In genomic region chr7:99791021-99791420, GRCh38 we compare ENCODE assay signal across 26 cellular contexts. TPM values are rescaled to one million over a fixed set of nuclear protein-coding genes. Genes with fewer than 3 reads are reported as not detected.
DNase-seq lines count a peak whose midpoint lies in the region; TF ChIP-seq lines count a peak whose summit lies in the region.
"Had no signal": no experiment of that assay in that cellular context is flagged by ENCODE, and none has a peak within 500 bp of the region (broad histone marks: within the 10 kb centered on the region; RNA-seq: fewer than 3 reads in every experiment).

No MANE protein-coding gene starts in this region.

- no peaks in the 10 kb centered on the region for H3K4me1 Mint-ChIP-seq in CD14-positive monocyte

- intact Hi-C loops in CD14-positive monocyte (cut with micrococcal nuclease): no loop called here

- no peaks in the 10 kb centered on the region for H3K36me3 Mint-ChIP-seq in CD14-positive monocyte
- H3K36me3 Mint-ChIP-seq: CD4-positive, CD25-positive, alpha-beta regulatory T cell; mesothelial cell of epicardium; naive thymus-derived CD8-positive, alpha-beta T cell; stimulated activated effector memory CD8-positive, alpha-beta T cell treated with anti-CD3 and anti-CD28 coated beads, Interleukin-12 subunit alpha, Interleukin-12 subunit beta, amount 100 ng/mL, for 72 hours had no signal

- H2BK12ac ChIP-seq in mesenchymal stem cell (ENCODE audit: low read length in 2 of 2): no peak overlapping the region

- H3K27ac Mint-ChIP-seq in CD14-positive monocyte: no peak overlapping the region
- H3K27ac Mint-ChIP-seq: activated naive CD8-positive, alpha-beta T cell; activated T-helper 17 cell treated with anti-CD3 and anti-CD28 coated beads, Interleukin-2, amount 50 U/mL, for 72 hours; CD4-positive, CD25-positive, alpha-beta regulatory T cell; mesothelial cell of epicardium; stimulated activated effector memory CD8-positive, alpha-beta T cell treated with anti-CD3 and anti-CD28 coated beads, Interleukin-12 subunit alpha, Interleukin-12 subunit beta, amount 100 ng/mL, for 72 hours had no signal

- WGBS in mesenchymal stem cell: no CpG with 5 or more reads among the region's 1 CpG

- H3K36me3 ChIP-seq in mesenchymal stem cell (ENCODE audit: control insufficient read depth in 1 of 2, insufficient read depth in 2 of 2, low read depth in 1 of 2, low read length in 2 of 2): no peaks in the 10 kb centered on the region
- H3K36me3 ChIP-seq: heart right ventricle had no signal

- no peaks in the 10 kb centered on the region for H3K79me1 ChIP-seq in mesenchymal stem cell (replicated peaks; ENCODE audit: low read length, poor library complexity, severe bottlenecking)

- H3K18ac ChIP-seq in mesenchymal stem cell (ENCODE audit: low read depth in 1 of 2, low read length in 2 of 2): no peak overlapping the region

- H4K91ac ChIP-seq in mesenchymal stem cell (ENCODE audit: low read length): no peak overlapping the region

- peaks cover 4 to 6% (median 5%) of the 10 kb centered on the region in 3 donors for H3K27me3 Mint-ChIP-seq in CD14-positive monocyte (ENCODE audit: low read depth in 3 of 3)

- TF ChIP-seq CTCF in GM13976 (IDR thresholded peaks at IDR 0.05; ENCODE audit: borderline replicate concordance, control extremely low read depth, extremely low read depth, insufficient read depth, missing control alignments): no peak
- TF ChIP-seq CTCF in CD14-positive monocyte (IDR thresholded peaks at IDR 0.05): no peak

- peaks cover 0 to 4% (median 0%) of the 10 kb centered on the region in 7 donors for H3K9me3 Mint-ChIP-seq in CD14-positive monocyte
- H3K9me3 Mint-ChIP-seq: activated T-helper 17 cell treated with anti-CD3 and anti-CD28 coated beads, Interleukin-2, amount 50 U/mL, for 72 hours; CD4-positive, CD25-positive, alpha-beta regulatory T cell; mesothelial cell of epicardium; stimulated activated effector memory CD8-positive, alpha-beta T cell treated with anti-CD3 and anti-CD28 coated beads, Interleukin-12 subunit alpha, Interleukin-12 subunit beta, amount 100 ng/mL, for 72 hours had no signal

- peaks cover 0 to 11% of the 10 kb centered on the region in 2 experiments for H3K27me3 ChIP-seq in mesenchymal stem cell (ENCODE audit: control insufficient read depth in 1 of 2, insufficient read depth in 1 of 2, low read length in 2 of 2)
- H3K27me3 ChIP-seq: testis had no signal

- H2AFZ ChIP-seq in mesenchymal stem cell (ENCODE audit: low read depth, low read length): no peak overlapping the region

- H3K9me3 ChIP-seq in mesenchymal stem cell (ENCODE audit: control insufficient read depth, low read length): no peaks in the 10 kb centered on the region
- H3K9me3 ChIP-seq: testis had no signal

- no peak overlapping the region for H2AK5ac ChIP-seq in mesenchymal stem cell (ENCODE audit: low read length, severe bottlenecking)

- H2BK120ac ChIP-seq in mesenchymal stem cell (ENCODE audit: low read depth, low read length): no peak overlapping the region

- H3K4me2 ChIP-seq in mesenchymal stem cell (ENCODE audit: low read length, poor library complexity, severe bottlenecking): no peak overlapping the region

- H3K4me3 ChIP-seq in mesenchymal stem cell (ENCODE audit: insufficient read depth in 1 of 2, low read depth in 1 of 2, low read length in 2 of 2): no peak overlapping the region
- H3K4me3 ChIP-seq: heart right ventricle, testis had no signal

- H3K4me1 ChIP-seq in mesenchymal stem cell (ENCODE audit: control insufficient read depth, insufficient read depth, low read depth, low read length): peaks cover 14% of the 10 kb centered on the region
- H3K4me1 ChIP-seq: heart right ventricle, testis had no signal

- H3K4me3 Mint-ChIP-seq in CD14-positive monocyte: no peak overlapping the region
- H3K4me3 Mint-ChIP-seq: activated naive CD8-positive, alpha-beta T cell; activated T-helper 17 cell treated with anti-CD3 and anti-CD28 coated beads, Interleukin-2, amount 50 U/mL, for 72 hours; CD4-positive, CD25-positive, alpha-beta regulatory T cell; mesothelial cell of epicardium; naive thymus-derived CD8-positive, alpha-beta T cell; stimulated activated effector memory CD8-positive, alpha-beta T cell treated with anti-CD3 and anti-CD28 coated beads, Interleukin-12 subunit alpha, Interleukin-12 subunit beta, amount 100 ng/mL, for 72 hours had no signal

- no peak overlapping the region for H3K14ac ChIP-seq in mesenchymal stem cell (ENCODE audit: low read length in 2 of 2)

- in situ Hi-C loops in GM13976 (cut with MboI; ENCODE audit: low sequenced_read_pairs, unreplicated experiment): no loop called here

- H3K9ac ChIP-seq in mesenchymal stem cell (ENCODE audit: low read length): no peak overlapping the region

- H3K27ac ChIP-seq in epithelial cell of prostate: peak overlapping the region; percentile 52
- peak overlapping the region; percentile 38 for H3K27ac ChIP-seq in mesenchymal stem cell (ENCODE audit: low read length, poor library complexity, severe bottlenecking)
- H3K27ac ChIP-seq: heart right ventricle, testis had no signal

- no peak overlapping the region for H4K8ac ChIP-seq in mesenchymal stem cell (ENCODE audit: low read length)

- H2BK15ac ChIP-seq in mesenchymal stem cell (ENCODE audit: low read depth, poor library complexity, severe bottlenecking): no peak overlapping the region

- no peak overlapping the region for H3K4ac ChIP-seq in mesenchymal stem cell (ENCODE audit: low read depth in 1 of 2, low read length in 2 of 2)

- no peak overlapping the region for H3K23ac ChIP-seq in mesenchymal stem cell (ENCODE audit: low read length in 2 of 2)

- peak; percentile 25 for DNase-seq in EH (ENCODE audit: low read depth)
- DNase-seq in LHCN-M2 (ENCODE audit: low read depth): peak; percentile 91
- DNase-seq in epithelial cell of prostate (ENCODE audit: low read depth, low spot score): peak; percentile 36
- no peak for DNase-seq in mesenchymal stem cell
- DNase-seq in GM13976 (ENCODE audit: low spot score): no peak
- no peak for DNase-seq in SKM-1 (lab: John Stamatoyannopoulos, UW; ENCODE audit: unreplicated experiment)
- DNase-seq in NCI-H1105 treated with DMSO at 0.1 percent for 48 hours (lab: John Stamatoyannopoulos, UW): no peak
- DNase-seq in CD14-positive monocyte (ENCODE audit: low spot score): no peak
- DNase-seq: activated CD4-positive, alpha-beta T cell treated with anti-CD3 and anti-CD28 coated beads, Interleukin-2, amount 50 U/mL, for 4 hours; activated CD8-positive, alpha-beta memory T cell treated with anti-CD3 and anti-CD28 coated beads, Interleukin-2, amount 50 U/mL, for 4 hours; aorta; CD4-positive, CD25-positive, alpha-beta regulatory T cell; heart right ventricle; naive thymus-derived CD8-positive, alpha-beta T cell; NCI-H2081; occipital lobe; Right ventricle myocardium superior; testis had no signal

- no peak overlapping the region for H2BK5ac ChIP-seq in mesenchymal stem cell (ENCODE audit: low read depth, low read length, poor library complexity, severe bottlenecking)

RNA-seq across cellular contexts. Expression of gene CYP3A4, which starts 7.0 kb away (rescaled TPM):
- 0.13 TPM in 1 of 2 replicates, not detected in the other for total RNA-seq in LHCN-M2 (2014; rRNA removed)
- not detected for polyA plus RNA-seq in LHCN-M2 (2012)
- polyA plus RNA-seq in mesenchymal stem cell (2013, experiment 1 of 2): not detected
- polyA plus RNA-seq in mesenchymal stem cell (2013, experiment 2 of 2): not detected
- polyA plus RNA-seq in CD14-positive monocyte: not detected
- total RNA-seq: activated T-helper 17 cell treated with anti-CD3 and anti-CD28 coated beads, Interleukin-2, amount 50 U/mL, for 72 hours; aorta; CD4-positive, CD25-positive, alpha-beta regulatory T cell; dermis microvascular lymphatic vessel endothelial cell; G401; H1; heart right ventricle; mesothelial cell of epicardium; naive thymus-derived CD8-positive, alpha-beta T cell; occipital lobe; OCI-LY7 had no signal
- polyA plus RNA-seq: CD4-positive, CD25-positive, alpha-beta regulatory T cell; H1; heart right ventricle had no signal

RNA-seq across cellular contexts. Expression of gene CYP3A43, which starts 36.8 kb away (rescaled TPM):
- not detected in 2 replicates for total RNA-seq in LHCN-M2 (2014; rRNA removed)
- polyA plus RNA-seq in LHCN-M2 (2012): not detected
- polyA plus RNA-seq in mesenchymal stem cell (2013, experiment 1 of 2): not detected
- not detected for polyA plus RNA-seq in mesenchymal stem cell (2013, experiment 2 of 2)
- polyA plus RNA-seq in CD14-positive monocyte: not detected
- total RNA-seq: CD4-positive, CD25-positive, alpha-beta regulatory T cell; dermis microvascular lymphatic vessel endothelial cell; G401; H1; mesothelial cell of epicardium; OCI-LY7; Right ventricle myocardium superior had no signal
- polyA plus RNA-seq: aorta; CD4-positive, CD25-positive, alpha-beta regulatory T cell; heart right ventricle; naive thymus-derived CD8-positive, alpha-beta T cell had no signal

RNA-seq across cellular contexts. Expression of gene CYP3A7, which starts 56.0 kb away (rescaled TPM):
- total RNA-seq in LHCN-M2 (2014; rRNA removed): 0.06 TPM in 1 of 2 replicates, not detected in the other
- not detected for polyA plus RNA-seq in LHCN-M2 (2012)
- 0.52 TPM for polyA plus RNA-seq in mesenchymal stem cell (2013, experiment 1 of 2)
- polyA plus RNA-seq in mesenchymal stem cell (2013, experiment 2 of 2): 0.44 TPM
- not detected for polyA plus RNA-seq in CD14-positive monocyte
- total RNA-seq: activated T-helper 17 cell treated with anti-CD3 and anti-CD28 coated beads, Interleukin-2, amount 50 U/mL, for 72 hours; aorta; CD4-positive, CD25-positive, alpha-beta regulatory T cell; dermis microvascular lymphatic vessel endothelial cell; G401; H1; heart right ventricle; mesothelial cell of epicardium; naive thymus-derived CD8-positive, alpha-beta T cell; occipital lobe; OCI-LY7; Right ventricle myocardium superior; testis had no signal
- polyA plus RNA-seq: CD4-positive, CD25-positive, alpha-beta regulatory T cell; H1; heart right ventricle; naive thymus-derived CD8-positive, alpha-beta T cell had no signal

Comparison
In these comparisons a context has a peak if more than half of its experiments do, and no peak if none do; other contexts are left out.
1. DNase-seq: peak in EH (single experiment), LHCN-M2 (single experiment) and epithelial cell of prostate (single experiment); none in mesenchymal stem cell (single experiment), GM13976 (single experiment), SKM-1 (single experiment), NCI-H1105 treated with DMSO at 0.1 percent for 48 hours (single experiment) and CD14-positive monocyte (single experiment).